In genomic region chr18:3665187-3665586, GRCh38 we compare ENCODE assay signal across 13 cellular contexts.
DNase-seq lines count a peak whose midpoint lies in the region; ATAC-seq, FAIRE-seq and TF ChIP-seq lines count a peak whose summit lies in the region.
"Had no signal": no experiment of that assay in that cellular context is flagged by ENCODE, and none has a peak within 500 bp of the region (broad histone marks: within the 10 kb centered on the region; RNA-seq: fewer than 3 reads in every experiment).

No MANE protein-coding gene starts in this region.

- peak overlapping the region; percentile 77 for H3K4me2 ChIP-seq in HepG2 (ENCODE audit: low read depth, low read length)

- no peak for ATAC-seq in WTC11
- ATAC-seq in HepG2 = no peak
- ATAC-seq in HG02884 (IDR thresholded peaks at IDR 0.05; ENCODE audit: unreplicated experiment) = no peak
- ATAC-seq in stimulated activated naive CD8-positive, alpha-beta T cell treated with anti-CD3 and anti-CD28 coated beads, Interleukin-15, Interleukin-2, amounts not matched to agents 100 U/mL and 50 U/mL, for 24 hours = no peak

- H3K9ac ChIP-seq in HepG2 (ENCODE audit: insufficient read depth, low read depth, low read length) = peak overlapping the region; percentile 73

- peaks cover 26% of the 10 kb centered on the region for H3K4me1 Mint-ChIP-seq in WTC11

- 58% methylated on average over 3 of the region's 3 CpGs for WGBS in HepG2 (ENCODE audit: low lambda C conversion rate)
- 65 to 68% (median 67%) methylated on average over 3 of the region's 3 CpGs for WGBS in spleen, 5 donors

- peak overlapping the region; percentile 75; the same call in 1 of the 2 replicates for H3K27ac Mint-ChIP-seq in WTC11
- H3K27ac Mint-ChIP-seq: activated CD4-positive, alpha-beta memory T cell treated with anti-CD3 and anti-CD28 coated beads for 36 hours; B cell had no signal

- CTCF ChIA-PET in WTC11 (lab: Charles Lee) = interaction anchor here (0.6 to 3.9 kb wide), 48 partner anchors 9 to 418 kb away, joined by 3 to 92 read pairs (median 7); partner anchors contain the start of gene MYL12A
- CTCF ChIA-PET in HepG2 (lab: Yijun Ruan, JAX; ENCODE audit: low intra/inter-chr PET ratio, low total read pairs) = interaction anchor here (0.9 to 4.6 kb wide), 5 partner anchors 62 to 383 kb away, joined by 3 to 29 read pairs (median 12); no protein-coding TSS in a partner anchor

- no peak for TF ChIP-seq EP300 in HepG2 (IDR thresholded peaks at IDR 0.05; ENCODE audit: low read depth in 2 of 2, low read length in 2 of 2)
- TF ChIP-seq EP300 in HepG2 (CRISPR knock-in tag; IDR thresholded peaks at IDR 0.05; ENCODE audit: borderline replicate concordance) = no peak

- intact Hi-C loops in HepG2 (cut with micrococcal nuclease; ENCODE audit: unreplicated experiment) = loop anchor here (1.0 to 5.0 kb wide), 6 partner anchors 16 to 368 kb away; no protein-coding TSS in a partner anchor
- intact Hi-C loops in spleen (cut with DNase I; ENCODE audit: low total_unique reads) = loop anchor here (5.0 to 10.0 kb wide), 3 partner anchors 60 to 383 kb away; partner anchors contain the start of gene TGIF1
- intact Hi-C loops in cardiac septum (cut with DNase I) = loop anchor here (5.0 kb wide), 2 partner anchors 73 to 213 kb away; partner anchors contain the start of gene TGIF1

- TSS peak; percentile 97 for BruUV-seq in HepG2 (replicated peaks; lab: Mats Ljungman, UMichigan)

- no peak overlapping the region for H2AFZ ChIP-seq in HepG2 (ENCODE audit: low read length)

- TF ChIP-seq CTCF in GM12864 (IDR thresholded peaks at IDR 0.05; ENCODE audit: low read depth, low read length, missing control alignments) = peak; percentile 0
- TF ChIP-seq CTCF in WTC11 (IDR thresholded peaks at IDR 0.05) = no peak
- TF ChIP-seq CTCF in HepG2 (CRISPR knock-in tag; IDR thresholded peaks at IDR 0.05) = no peak
- no peak for TF ChIP-seq CTCF in spleen (IDR thresholded peaks at IDR 0.05 in 8 of 11, conservative IDR thresholded peaks at IDR 0.05 in 3 of 11)

- H3K79me2 ChIP-seq in HepG2 (ENCODE audit: insufficient read depth, low read length) = no peaks in the 10 kb centered on the region

- no peaks in the 10 kb centered on the region for H3K27me3 Mint-ChIP-seq in WTC11 (ENCODE audit: low read depth)
- H3K27me3 Mint-ChIP-seq: activated CD4-positive, alpha-beta memory T cell treated with anti-CD3 and anti-CD28 coated beads for 36 hours; B cell had no signal

- H3K4me1 ChIP-seq in HepG2 (ENCODE audit: insufficient read depth, low read length) (peaks cover 48% of the 10 kb centered on the region), spleen (peaks cover 0 to 41% (median 32%) of the 10 kb centered on the region in 6 donors)

- H3K27me3 ChIP-seq in HepG2 (ENCODE audit: control insufficient read depth in 1 of 2, insufficient read depth in 2 of 2, low read length in 2 of 2) (no peaks in the 10 kb centered on the region), spleen (replicated peaks in 1 of 7) (no peaks in the 10 kb centered on the region)

- TF ChIP-seq POLR2A in HepG2 (IDR thresholded peaks at IDR 0.05; ENCODE audit: insufficient read depth in 1 of 2, low read depth in 2 of 2, low read length in 2 of 2) = no peak
- no peak for TF ChIP-seq POLR2A in spleen (IDR thresholded peaks at IDR 0.05)

- H3K9me3 Mint-ChIP-seq in WTC11 = peaks cover 14% of the 10 kb centered on the region
- H3K9me3 Mint-ChIP-seq: activated CD4-positive, alpha-beta memory T cell treated with anti-CD3 and anti-CD28 coated beads for 36 hours had no signal

- H3K27ac ChIP-seq in HepG2 (ENCODE audit: extremely low read length, insufficient read depth, low read length) (peak overlapping the region; percentile 85), spleen (peak overlapping the region; percentile 54 to 79 (median 70))

- no peak overlapping the region for H3K4me3 ChIP-seq in GM12864 (ENCODE audit: low read depth, low read length)
- peak overlapping the region in 2 of 3 experiments; percentile 36 to 53; a peak in 3 of 6 replicates for H3K4me3 ChIP-seq in HepG2 (replicated peaks in 1 of 3; ENCODE audit: insufficient read depth in 1 of 3, low read depth in 2 of 3, low read length in 3 of 3)
- H3K4me3 ChIP-seq in spleen = no peak overlapping the region

- FAIRE-seq in HepG2 (lab: Jason Lieb, UNC) = no peak
- FAIRE-seq: GM12892 had no signal

- H3K4me3 Mint-ChIP-seq in WTC11 = peak overlapping the region; percentile 65
- H3K4me3 Mint-ChIP-seq: activated CD4-positive, alpha-beta memory T cell treated with anti-CD3 and anti-CD28 coated beads for 36 hours had no signal

- H3K36me3 ChIP-seq in HepG2 (replicated peaks in 1 of 2; ENCODE audit: control insufficient read depth in 1 of 2, insufficient read depth in 2 of 2, low read length in 2 of 2) = no peaks in the 10 kb centered on the region
- no peaks in the 10 kb centered on the region for H3K36me3 ChIP-seq in spleen

- in situ Hi-C loops in HepG2 (cut with HindIII; ENCODE audit: extremely low pct_ligation_motif_present, low pct_unique_long_range_greater_than_20kb) = loop anchor here (5.0 kb wide), 3 partner anchors 73 to 383 kb away; partner anchors contain the start of gene TGIF1

- TF ChIP-seq RAD21 in HepG2 (CRISPR knock-in tag; IDR thresholded peaks at IDR 0.05) = no peak

- H4K20me1 ChIP-seq in HepG2 (ENCODE audit: insufficient read depth, low read length) = no peaks in the 10 kb centered on the region

- no peak for DNase-seq in GM12864 (ENCODE audit: low read depth)
- no peak for DNase-seq in WTC11 (ENCODE audit: low spot score)
- DNase-seq in HepG2 (ENCODE audit: low spot score) = no peak
- no peak for DNase-seq in spleen
- DNase-seq in cardiac septum (ENCODE audit: low spot score) = no peak
- no peak for DNase-seq in stimulated activated naive CD8-positive, alpha-beta T cell treated with anti-CD3 and anti-CD28 coated beads, Interleukin-15, Interleukin-2, amounts not matched to agents 100 U/mL and 50 U/mL, for 24 hours
- DNase-seq in hypothalamus (lab: John Stamatoyannopoulos, UW) = no peak
- DNase-seq: hippocampal formation, occipital lobe had no signal

- POLR2A ChIA-PET in WTC11 (lab: Charles Lee) (interaction anchor here (1.1 to 3.3 kb wide), 7 partner anchors 43 to 418 kb away, joined by 3 to 37 read pairs (median 8); partner anchors contain the start of gene MYL12A), HepG2 (lab: Yijun Ruan, JAX) (interaction anchor here (0.9 to 5.5 kb wide), 21 partner anchors 9 to 726 kb away, joined by 3 to 271 read pairs (median 9); partner anchors contain the start of gene MYL12B)

- peaks cover 19% of the 10 kb centered on the region for H3K36me3 Mint-ChIP-seq in WTC11
- H3K36me3 Mint-ChIP-seq: activated CD4-positive, alpha-beta memory T cell treated with anti-CD3 and anti-CD28 coated beads for 36 hours had no signal

- H3K9me3 ChIP-seq in HepG2 (ENCODE audit: low read length) = peaks cover 3% of the 10 kb centered on the region; the same call in 1 of the 2 replicates
- H3K9me3 ChIP-seq in spleen = no peaks in the 10 kb centered on the region

TF ChIP-seq in WTC11, 78 proteins besides CTCF, POLR2A, EP300 and RAD21 (continues in another document):
- TF ChIP-seq MLX (CRISPR knock-in tag; IDR thresholded peaks at IDR 0.05) (no peak), JUN (CRISPR knock-in tag; IDR thresholded peaks at IDR 0.05) (no peak), FOXJ3 (CRISPR knock-in tag; IDR thresholded peaks at IDR 0.05; ENCODE audit: borderline replicate concordance) (no peak), TEAD4 (CRISPR knock-in tag; IDR thresholded peaks at IDR 0.05) (no peak), ERG (CRISPR knock-in tag; IDR thresholded peaks at IDR 0.05) (no peak), EMX1 (CRISPR knock-in tag; IDR thresholded peaks at IDR 0.05) (no peak), CREM (CRISPR knock-in tag; IDR thresholded peaks at IDR 0.05) (no peak)

TF ChIP-seq in HepG2, 621 proteins besides CTCF, POLR2A, EP300 and RAD21 (continues in another document):
- peak; percentile 33 for TF ChIP-seq HNRNPK (IDR thresholded peaks at IDR 0.05; ENCODE audit: low read depth, low read length, poor library complexity, severe bottlenecking)
- TF ChIP-seq ZNF12 (CRISPR knock-in tag; IDR thresholded peaks at IDR 0.05) = no peak
- peak; percentile 21; the same call in 1 of the 2 replicates for TF ChIP-seq RBFOX2 (IDR thresholded peaks at IDR 0.05; ENCODE audit: low read depth, low read length)
- 0 out of 2 replicates have a peak, but pooled peaks have one; percentile 27 for TF ChIP-seq HDAC6 (IDR thresholded peaks at IDR 0.05; ENCODE audit: low read depth, low read length)
- no peak for TF ChIP-seq NR3C1 (CRISPR knock-in tag; IDR thresholded peaks at IDR 0.05)
- TF ChIP-seq ZNF121 (CRISPR knock-in tag; IDR thresholded peaks at IDR 0.05) = no peak

Comparison
In these comparisons a context has a peak if more than half of its experiments do, and no peak if none do; other contexts are left out.
1. H3K4me3 ChIP-seq: peak in HepG2 (2 of 3); none in GM12864 (single experiment) and spleen (0 of 8).